8 cellular contexts compared by ENCODE assay signal in the genomic region with DNA sequence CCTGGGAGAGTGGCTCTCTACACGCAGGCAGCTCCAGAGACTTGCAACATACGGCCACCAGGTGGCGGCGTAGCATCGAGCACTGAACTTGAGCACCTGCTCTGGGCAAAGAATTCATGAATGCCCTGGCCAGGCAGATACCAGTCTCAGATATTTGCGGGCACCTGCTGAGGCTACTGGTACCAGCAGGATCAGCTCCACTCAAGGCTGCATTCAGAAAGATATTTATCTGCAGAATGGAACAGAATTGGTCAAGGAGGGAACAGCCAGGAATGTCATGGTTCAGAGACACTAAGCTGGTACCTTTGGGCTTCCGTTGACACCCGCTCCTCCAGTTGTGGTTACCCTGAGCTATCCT. TPM values are rescaled to one million over a fixed set of nuclear protein-coding genes. Genes with fewer than 3 reads are reported as not detected.
DNase-seq lines count a peak whose midpoint lies in the region; ATAC-seq and TF ChIP-seq lines count a peak whose summit lies in the region.

No MANE protein-coding gene starts in this region.

- H4K20me1 ChIP-seq in Loucy (ENCODE audit: insufficient read depth, low read length, poor library complexity, severe bottlenecking) (no peaks in the 10 kb centered on the region), osteoblast (ENCODE audit: insufficient read depth, low read length) (peaks cover 3% of the 10 kb centered on the region)

- H3K9me3 ChIP-seq in Loucy (ENCODE audit: insufficient read depth, low read depth, low read length) (no peaks in the 10 kb centered on the region), osteoblast (ENCODE audit: low read depth, low read length) (no peaks in the 10 kb centered on the region), thyroid gland (no peaks in the 10 kb centered on the region)

- H3K36me3 ChIP-seq in Loucy (ENCODE audit: insufficient read depth, low read length) (no peaks in the 10 kb centered on the region), osteoblast (ENCODE audit: insufficient read depth, low read length) (no peaks in the 10 kb centered on the region), thyroid gland (no peaks in the 10 kb centered on the region)

- intact Hi-C loops in thyroid gland (cut with DNase I) = loop anchor here (5.0 kb wide), 1 partner anchor 301 kb away; no protein-coding TSS in a partner anchor

- H3K4me3 ChIP-seq in Loucy (ENCODE audit: low read length, poor library complexity, severe bottlenecking) (no peak overlapping the region), osteoblast (ENCODE audit: insufficient read depth, low read length) (no peak overlapping the region), thyroid gland (replicated peaks in 1 of 3) (no peak overlapping the region)

- H3K9ac ChIP-seq in Loucy (ENCODE audit: low read depth, low read length, poor library complexity, severe bottlenecking) = no peak overlapping the region

- H3K27ac ChIP-seq in foreskin keratinocyte (no peak overlapping the region), osteoblast (ENCODE audit: low read depth, low read length) (no peak overlapping the region), thyroid gland (no peak overlapping the region)

- H3K9me2 ChIP-seq in Loucy (replicated peaks; ENCODE audit: low read depth, low read length) = no peaks in the 10 kb centered on the region

- H3K4me2 ChIP-seq in Loucy (ENCODE audit: low read depth, low read length, poor library complexity, severe bottlenecking) = no peak overlapping the region
- H3K4me2 ChIP-seq in osteoblast (ENCODE audit: insufficient read depth, low read length) = no peak overlapping the region

- no peak for TF ChIP-seq POLR2A in thyroid gland (IDR thresholded peaks at IDR 0.05)

- H2AFZ ChIP-seq in Loucy (ENCODE audit: low read length) (no peak overlapping the region), osteoblast (ENCODE audit: low read length) (no peak overlapping the region)

- WGBS in thyroid gland, 2 donors = 14 to 18% methylated on average over 8 of the region's 8 CpGs

- H3K27me3 ChIP-seq in Loucy (ENCODE audit: insufficient read depth, low read length, poor library complexity, severe bottlenecking) (no peaks in the 10 kb centered on the region), foreskin keratinocyte (no peaks in the 10 kb centered on the region), osteoblast (ENCODE audit: insufficient read depth, low read length) (peaks cover 37% of the 10 kb centered on the region), thyroid gland (no peaks in the 10 kb centered on the region)

- H3K79me2 ChIP-seq in Loucy (ENCODE audit: insufficient read depth, low read length) (no peaks in the 10 kb centered on the region), osteoblast (ENCODE audit: insufficient read depth, low read length) (no peaks in the 10 kb centered on the region)

- TF ChIP-seq CTCF in Loucy (conservative IDR thresholded peaks at IDR 0.05; ENCODE audit: low read length) = peak; percentile 97
- TF ChIP-seq CTCF in foreskin keratinocyte (conservative IDR thresholded peaks at IDR 0.05) = peak; percentile 95
- TF ChIP-seq CTCF in osteoblast (IDR thresholded peaks at IDR 0.05; ENCODE audit: extremely low read depth, low read depth, low read length) = peak; percentile 98
- peak; percentile 83 to 96 (median 88) for TF ChIP-seq CTCF in thyroid gland (IDR thresholded peaks at IDR 0.05)

- ATAC-seq in GM21360 (IDR thresholded peaks at IDR 0.05; ENCODE audit: unreplicated experiment) (peak; percentile 74), foreskin keratinocyte (peak; percentile 80)

- DNase-seq in CMK (ENCODE audit: low read depth) (peak; percentile 62), SHP77 treated with DMSO at 0.1 percent for 48 hours (lab: John Stamatoyannopoulos, UW) (peak; percentile 11), foreskin keratinocyte (peak; percentile 71 to 85), osteoblast (ENCODE audit: insufficient read length, low spot score, missing footprints) (peak; percentile 95), thyroid gland (peak; percentile 85 to 90)
- peak; percentile 64 for DNase-seq in activated effector memory CD4-positive, alpha-beta T cell treated with Interleukin-2 at 50 U/mL for 16 hours

- no peaks in the 10 kb centered on the region for H3F3A ChIP-seq in Loucy (ENCODE audit: low read depth)

- peaks cover 26% of the 10 kb centered on the region for H3K4me1 ChIP-seq in Loucy (ENCODE audit: insufficient read depth, low read length, poor library complexity, severe bottlenecking)
- H3K4me1 ChIP-seq in foreskin keratinocyte = peaks cover 4% of the 10 kb centered on the region
- H3K4me1 ChIP-seq in osteoblast (ENCODE audit: insufficient read depth, low read length) = peaks cover 5% of the 10 kb centered on the region
- no peaks in the 10 kb centered on the region for H3K4me1 ChIP-seq in thyroid gland

RNA-seq across cellular contexts. Expression of gene CCDC86, which starts 10.8 kb away (rescaled TPM):
- total RNA-seq in foreskin keratinocyte (28.4 and 42.4 TPM in 2 replicates), osteoblast (6.2 and 7.4 TPM in 2 replicates), thyroid gland (10 to 100 TPM in 2 of 4 donors, 1 to 10 TPM in 2; 6.7 to 19.6 (median 14.2) TPM)
- 63.5 and 82.0 TPM in 2 replicates for polyA plus RNA-seq in foreskin keratinocyte

RNA-seq across cellular contexts. Expression of gene PTGDR2, which starts 24.6 kb away (rescaled TPM):
- not detected in 2 replicates for total RNA-seq in foreskin keratinocyte
- polyA plus RNA-seq in foreskin keratinocyte = 0.02 and 0.03 TPM in 2 replicates
- total RNA-seq in osteoblast = not detected in 2 replicates
- total RNA-seq in thyroid gland = under 1 TPM in 1 of 4 donors, not detected in 3; 0.11 TPM

RNA-seq across cellular contexts. Expression of gene ZP1, which starts 36.2 kb away (rescaled TPM):
- total RNA-seq in foreskin keratinocyte (not detected in 2 replicates), osteoblast (under 0.01 and 0.36 TPM in 2 replicates), thyroid gland (not detected)
- polyA plus RNA-seq in foreskin keratinocyte = not detected in 2 replicates

RNA-seq across cellular contexts. Expression of gene MS4A10, which starts 46.0 kb away (rescaled TPM):
- total RNA-seq in foreskin keratinocyte (not detected in 2 replicates), osteoblast (not detected in 2 replicates), thyroid gland (not detected)
- polyA plus RNA-seq in foreskin keratinocyte = not detected in 2 replicates

Comparison
In these comparisons a context has a peak if more than half of its experiments do, and no peak if none do; other contexts are left out.
1. DNase-seq: peak in every context shown above with its lines; median percentile 95 in osteoblast; 88 in thyroid gland; 78 in foreskin keratinocyte; 64 in activated effector memory CD4-positive, alpha-beta T cell treated with Interleukin-2 at 50 U/mL for 16 hours; 62 in CMK; 11 in SHP77 treated with DMSO at 0.1 percent for 48 hours.